Comparison of ENCODE assay signal across 8 cellular contexts in the genomic region with DNA sequence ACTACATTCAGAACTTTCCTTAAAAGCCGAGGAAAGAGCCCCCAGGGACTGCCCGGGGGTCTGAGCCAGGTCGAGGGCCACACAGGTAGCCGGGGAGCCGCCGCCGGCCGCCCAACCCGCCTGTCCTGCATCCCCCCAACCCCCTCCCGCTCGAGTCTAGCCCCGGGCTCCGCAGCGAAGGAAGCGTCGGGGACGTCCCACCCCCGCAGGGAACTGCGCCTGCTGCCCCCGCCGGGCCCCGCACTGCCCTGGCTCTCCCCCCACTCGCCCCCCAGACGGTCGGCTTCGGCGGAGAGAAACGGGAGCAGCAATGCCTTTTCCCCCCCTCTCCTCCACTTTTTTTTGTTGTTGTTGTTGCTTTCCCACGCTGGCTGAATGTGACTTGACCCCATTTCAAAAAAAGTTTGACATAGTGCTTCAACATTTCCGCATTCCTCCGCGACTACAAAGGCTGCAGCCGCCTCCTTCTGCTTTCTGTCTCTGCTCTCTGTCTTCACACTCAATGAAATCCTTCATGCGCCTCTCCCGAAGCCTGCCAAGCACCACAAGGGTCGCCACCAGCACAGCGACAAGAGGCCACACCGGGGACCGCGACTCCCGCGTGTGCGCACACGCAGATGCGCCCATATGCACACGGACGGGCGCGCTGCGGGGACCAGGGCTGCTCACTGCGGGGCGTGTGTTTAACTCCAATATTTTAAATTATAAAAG. TPM values are rescaled to one million over a fixed set of nuclear protein-coding genes. Genes with fewer than 3 reads are reported as not detected.
DNase-seq lines count a peak whose midpoint lies in the region; ATAC-seq, FAIRE-seq and TF ChIP-seq lines count a peak whose summit lies in the region.

No MANE protein-coding gene starts in this region.

- peak overlapping the region; percentile 93 to 99 (median 94) for H3K4me3 ChIP-seq in HepG2 (replicated peaks in 1 of 3; ENCODE audit: insufficient read depth in 1 of 3, low read depth in 2 of 3, low read length in 3 of 3)

- peak overlapping the region; percentile 98 for H3K4me2 ChIP-seq in HepG2 (ENCODE audit: low read depth, low read length)

- CTCF ChIA-PET in activated CD4-positive, alpha-beta T cell treated with anti-CD3 and anti-CD28 coated beads for 36 hours (lab: Charles Lee): interaction anchor here (0.5 to 1.4 kb wide), 3 partner anchors 21 to 202 kb away, joined by 3 to 4 read pairs (median 4); no protein-coding TSS in a partner anchor
- CTCF ChIA-PET in HepG2 (lab: Yijun Ruan, JAX; ENCODE audit: low intra/inter-chr PET ratio, low total read pairs): no interaction called here

- peak; percentile 67 for DNase-seq in GM10266 (ENCODE audit: extremely low spot score)
- peak; percentile 63 for DNase-seq in MV-4-11 (lab: John Stamatoyannopoulos, UW)
- peak; percentile 71 for DNase-seq in activated CD4-positive, alpha-beta T cell treated with anti-CD3 and anti-CD28 coated beads for 36 hours
- peak; percentile 87 for DNase-seq in HepG2 (ENCODE audit: low spot score)
- DNase-seq in stimulated activated CD4-positive, alpha-beta T cell treated with anti-CD3 and anti-CD28 coated beads, Interleukin-4, amount 100 ng/mL, for 1 hour: peak; percentile 66
- no peak for DNase-seq in NCI-H2081 treated with DMSO at 0.1 percent for 48 hours (lab: John Stamatoyannopoulos, UW)

- no peaks in the 10 kb centered on the region; a peak in 1 of 5 replicates for H3K27me3 ChIP-seq in HepG2 (ENCODE audit: control insufficient read depth in 1 of 2, insufficient read depth in 2 of 2, low read length in 2 of 2)

- H3K27me3 Mint-ChIP-seq in activated CD4-positive, alpha-beta T cell treated with anti-CD3 and anti-CD28 coated beads for 36 hours: peaks cover 9% of the 10 kb centered on the region
- peaks cover 6% of the 10 kb centered on the region for H3K27me3 Mint-ChIP-seq in dendritic cell treated with granulocyte-macrophage colony-stimulating factor and Interleukin-4, amounts not matched to agents 40 ng/mL and 50 ng/mL, for 4 days

- ATAC-seq in activated CD4-positive, alpha-beta T cell treated with anti-CD3 and anti-CD28 coated beads for 36 hours: peak; percentile 1
- ATAC-seq in HepG2 (peak; percentile 21), HG02870 (IDR thresholded peaks at IDR 0.05; ENCODE audit: unreplicated experiment) (no peak)

- FAIRE-seq in HepG2 (lab: Jason Lieb, UNC): no peak

- H3K4me3 Mint-ChIP-seq in activated CD4-positive, alpha-beta T cell treated with anti-CD3 and anti-CD28 coated beads for 36 hours: peak overlapping the region; percentile 96
- H3K4me3 Mint-ChIP-seq in dendritic cell treated with granulocyte-macrophage colony-stimulating factor and Interleukin-4, amounts not matched to agents 40 ng/mL and 50 ng/mL, for 4 days: peak overlapping the region; percentile 92

- peak in 1 of 2 experiments; percentile 25; a peak in 3 of 4 replicates for TF ChIP-seq POLR2A in HepG2 (IDR thresholded peaks at IDR 0.05; ENCODE audit: insufficient read depth in 1 of 2, low read depth in 2 of 2, low read length in 2 of 2)

- TF ChIP-seq RAD21 in HepG2 (CRISPR knock-in tag; IDR thresholded peaks at IDR 0.05): no peak

- WGBS in HepG2 (ENCODE audit: low lambda C conversion rate): 1% methylated on average over 24 of the region's 52 CpGs

- peaks cover 11% of the 10 kb centered on the region for H4K20me1 ChIP-seq in HepG2 (ENCODE audit: insufficient read depth, low read length)

- H3K9ac ChIP-seq in HepG2 (ENCODE audit: insufficient read depth, low read depth, low read length): peak overlapping the region; percentile 95

- H3K9me3 ChIP-seq in HepG2 (ENCODE audit: low read length): no peaks in the 10 kb centered on the region

- intact Hi-C loops in activated CD4-positive, alpha-beta T cell treated with anti-CD3 and anti-CD28 coated beads for 36 hours (cut with DNase I, micrococcal nuclease): loop anchor here (1.0 to 10.0 kb wide), 6 partner anchors 122 to 1820 kb away; partner anchors contain the start of genes HEPACAM2 (in 1 of the 2), PEX1 (in 1 of the 2), RBM48 (in 1 of the 2) and SGCE (in 1 of the 2)
- intact Hi-C loops in dendritic cell treated with granulocyte-macrophage colony-stimulating factor and Interleukin-4, amounts not matched to agents 40 ng/mL and 50 ng/mL, for 4 days (cut with micrococcal nuclease): loop anchor here (2.0 kb wide), 1 partner anchor 220 kb away; no protein-coding TSS in a partner anchor
- intact Hi-C loops in HepG2 (cut with micrococcal nuclease; ENCODE audit: unreplicated experiment): no loop called here

- H3K27ac Mint-ChIP-seq in activated CD4-positive, alpha-beta T cell treated with anti-CD3 and anti-CD28 coated beads for 36 hours: peak overlapping the region; percentile 95
- H3K27ac Mint-ChIP-seq in dendritic cell treated with granulocyte-macrophage colony-stimulating factor and Interleukin-4, amounts not matched to agents 40 ng/mL and 50 ng/mL, for 4 days: peak overlapping the region; percentile 84

- BruUV-seq in HepG2 (replicated peaks; lab: Mats Ljungman, UMichigan): TSS peak; percentile 42

- H3K27ac ChIP-seq in HepG2 (ENCODE audit: extremely low read length, insufficient read depth, low read length): peak overlapping the region; percentile 94

- H3K36me3 ChIP-seq in HepG2 (replicated peaks in 1 of 2; ENCODE audit: control insufficient read depth in 1 of 2, insufficient read depth in 2 of 2, low read length in 2 of 2): peaks cover 0 to 5% of the 10 kb centered on the region in 2 experiments; a peak in 3 of 5 replicates

- H2AFZ ChIP-seq in HepG2 (ENCODE audit: low read length): no peak overlapping the region

- TF ChIP-seq EP300 in HepG2 (IDR thresholded peaks at IDR 0.05; ENCODE audit: low read depth in 2 of 2, low read length in 2 of 2) (peak in 1 of 2 experiments; percentile 58; a peak in 2 of 4 replicates), HepG2 (CRISPR knock-in tag; IDR thresholded peaks at IDR 0.05; ENCODE audit: borderline replicate concordance) (no peak)

- H3K4me1 ChIP-seq in HepG2 (ENCODE audit: insufficient read depth, low read length): peaks cover 26% of the 10 kb centered on the region

- no peaks in the 10 kb centered on the region for H3K9me3 Mint-ChIP-seq in activated CD4-positive, alpha-beta T cell treated with anti-CD3 and anti-CD28 coated beads for 36 hours (ENCODE audit: low read depth)
- no peaks in the 10 kb centered on the region for H3K9me3 Mint-ChIP-seq in dendritic cell treated with granulocyte-macrophage colony-stimulating factor and Interleukin-4, amounts not matched to agents 40 ng/mL and 50 ng/mL, for 4 days

- peaks cover 20% of the 10 kb centered on the region for H3K4me1 Mint-ChIP-seq in activated CD4-positive, alpha-beta T cell treated with anti-CD3 and anti-CD28 coated beads for 36 hours
- H3K4me1 Mint-ChIP-seq in dendritic cell treated with granulocyte-macrophage colony-stimulating factor and Interleukin-4, amounts not matched to agents 40 ng/mL and 50 ng/mL, for 4 days (ENCODE audit: low read depth): peaks cover 34% of the 10 kb centered on the region

- TF ChIP-seq CTCF in GM10266 (IDR thresholded peaks at IDR 0.05; ENCODE audit: control insufficient read depth, insufficient read depth, low read depth, missing control alignments) (no peak), HepG2 (CRISPR knock-in tag; IDR thresholded peaks at IDR 0.05) (no peak)

- H3K79me2 ChIP-seq in HepG2 (ENCODE audit: insufficient read depth, low read length): peaks cover 61% of the 10 kb centered on the region

- POLR2A ChIA-PET in activated CD4-positive, alpha-beta T cell treated with anti-CD3 and anti-CD28 coated beads for 36 hours (lab: Charles Lee): interaction anchor here (0.6 to 1.6 kb wide), 5 partner anchors 42 to 214 kb away, joined by 3 to 4 read pairs (median 3); no protein-coding TSS in a partner anchor
- POLR2A ChIA-PET in HepG2 (lab: Yijun Ruan, JAX): interaction anchor here (1.3 to 2.9 kb wide), 4 partner anchors 12 to 307 kb away, joined by 3 to 44 read pairs (median 6); partner anchors contain the start of genes PEX1 and RBM48

- in situ Hi-C loops in HepG2 (cut with HindIII; ENCODE audit: extremely low pct_ligation_motif_present, low pct_unique_long_range_greater_than_20kb): loop anchor here (10.0 kb wide), 1 partner anchor 220 kb away; no protein-coding TSS in a partner anchor

- H3K36me3 Mint-ChIP-seq in activated CD4-positive, alpha-beta T cell treated with anti-CD3 and anti-CD28 coated beads for 36 hours (ENCODE audit: low read depth): peaks cover 41% of the 10 kb centered on the region
- H3K36me3 Mint-ChIP-seq in dendritic cell treated with granulocyte-macrophage colony-stimulating factor and Interleukin-4, amounts not matched to agents 40 ng/mL and 50 ng/mL, for 4 days (ENCODE audit: low read depth): peaks cover 25% of the 10 kb centered on the region

RNA-seq across cellular contexts. Expression of gene CDK6, which starts 1.1 kb away (rescaled TPM):
- total RNA-seq in activated CD4-positive, alpha-beta T cell treated with anti-CD3 and anti-CD28 coated beads for 36 hours: 100 to 1,000 TPM; 118 to 135 TPM
- total RNA-seq in HepG2 (2016; rRNA removed; fragmentation: Illumina TruSeq; extraction: Trizol): 90.8 and 134 TPM in 2 replicates
- 5.1 and 5.5 TPM in 2 replicates for total RNA-seq in HepG2 (2016; cell fraction: cytosol; rRNA removed; fragmentation: Illumina TruSeq; extraction: Trizol; ENCODE audit: low read depth)
- 84.9 and 123 TPM in 2 replicates for total RNA-seq in HepG2 (2016; cell fraction: insoluble cytoplasmic fraction; rRNA removed; fragmentation: Illumina TruSeq; extraction: Trizol)
- total RNA-seq in HepG2 (2016; cell fraction: membrane; rRNA removed; fragmentation: Illumina TruSeq; extraction: Trizol): 29.2 and 30.5 TPM in 2 replicates
- total RNA-seq in HepG2 (2016; cell fraction: nucleus; rRNA removed; fragmentation: Illumina TruSeq; extraction: Trizol): 119 and 130 TPM in 2 replicates
- 25.6 and 34.6 TPM in 2 replicates for polyA plus RNA-seq in HepG2 (2011; rRNA removed)
- 18.5 and 23.7 TPM in 2 replicates for polyA plus RNA-seq in HepG2 (2011; cell fraction: cytosol; rRNA removed)
- polyA plus RNA-seq in HepG2 (2011; cell fraction: nucleus; rRNA removed): 43.9 and 53.9 TPM in 2 replicates
- polyA plus RNA-seq in HepG2 (2012): 20.9 and 27.3 TPM in 2 replicates
- 1.4 and 1.7 TPM in 2 replicates for polyA plus RNA-seq in HepG2 (2016; cell fraction: cytosol; fragmentation: Illumina TruSeq; extraction: Trizol; ENCODE audit: low read depth)
- polyA plus RNA-seq in HepG2 (2016; cell fraction: insoluble cytoplasmic fraction; fragmentation: Illumina TruSeq; extraction: Trizol; ENCODE audit: low read depth): 58.7 and 59.6 TPM in 2 replicates
- 5.4 and 5.9 TPM in 2 replicates for polyA plus RNA-seq in HepG2 (2016; cell fraction: membrane; fragmentation: Illumina TruSeq; extraction: Trizol; ENCODE audit: low read depth)
- polyA plus RNA-seq in HepG2 (2016; cell fraction: nucleus; fragmentation: Illumina TruSeq; extraction: Trizol; ENCODE audit: insufficient read depth, low read depth): 40.3 and 43.1 TPM in 2 replicates
- polyA minus RNA-seq in HepG2 (2011; rRNA and poly(A)+ RNA removed; ENCODE audit: low replicate concordance): 69.1 and 135 TPM in 2 replicates
- polyA minus RNA-seq in HepG2 (2011; cell fraction: cytosol; rRNA and poly(A)+ RNA removed): 85.6 and 90.1 TPM in 2 replicates
- 219 and 264 TPM in 2 replicates for polyA minus RNA-seq in HepG2 (2011; cell fraction: nucleus; rRNA and poly(A)+ RNA removed)
